In genomic region chr22:22479999-22480532, GRCh38 we compare ENCODE assay signal across 1 cellular context.
TF ChIP-seq lines count a peak whose summit lies in the region.

No MANE protein-coding gene starts in this region.

TF ChIP-seq in K562, 482 proteins besides CTCF, POLR2A, EP300 and RAD21 (continued from another document and continues in another):
- TF ChIP-seq RERE (CRISPR knock-in tag; IDR thresholded peaks at IDR 0.05; ENCODE audit: borderline replicate concordance) (no peak), ATF6 (CRISPR knock-in tag; IDR thresholded peaks at IDR 0.05) (no peak), E2F5 (CRISPR knock-in tag; IDR thresholded peaks at IDR 0.05) (no peak), TSHZ1 (CRISPR knock-in tag; IDR thresholded peaks at IDR 0.05) (0 out of 2 replicates have a peak, but pooled peaks have one; percentile 42), SAFB (IDR thresholded peaks at IDR 0.05; ENCODE audit: borderline replicate concordance, low read depth, low read length) (no peak), RNF2 (IDR thresholded peaks at IDR 0.05) (no peak), ARID1B (IDR thresholded peaks at IDR 0.05) (no peak), SAP30 (IDR thresholded peaks at IDR 0.05; ENCODE audit: borderline replicate concordance, insufficient read depth, low read depth, low read length, poor library complexity, severe bottlenecking) (no peak), HMBOX1 (IDR thresholded peaks at IDR 0.05) (no peak), MTA3 (IDR thresholded peaks at IDR 0.05; ENCODE audit: borderline replicate concordance) (no peak; the same call in 1 of the 2 replicates), ZNF561 (CRISPR knock-in tag; conservative IDR thresholded peaks at IDR 0.05) (no peak), SREBF2 (CRISPR knock-in tag; IDR thresholded peaks at IDR 0.05) (no peak), KDM5B (IDR thresholded peaks at IDR 0.05; ENCODE audit: insufficient replicate concordance, low read depth, low read length) (no peak), KLF1 (tag; IDR thresholded peaks at IDR 0.05) (no peak), TAF9B (IDR thresholded peaks at IDR 0.05; ENCODE audit: partially characterized antibody) (no peak), NFXL1 (CRISPR knock-in tag; IDR thresholded peaks at IDR 0.05) (0 out of 2 replicates have a peak, but pooled peaks have one; percentile 74), TRIM24 (IDR thresholded peaks at IDR 0.05) (no peak), JUND (IDR thresholded peaks at IDR 0.05; ENCODE audit: borderline replicate concordance, low read depth, low read length) (no peak), JUND (tag; IDR thresholded peaks at IDR 0.05; ENCODE audit: borderline replicate concordance, low read depth, low read length) (no peak), PML (IDR thresholded peaks at IDR 0.05; ENCODE audit: low read length) (0 out of 2 replicates have a peak, but pooled peaks have one; percentile 9), RUNX1 (IDR thresholded peaks at IDR 0.05; ENCODE audit: low read depth) (no peak), ETV6 (IDR thresholded peaks at IDR 0.05; ENCODE audit: borderline replicate concordance in 1 of 2, low read depth in 2 of 2, low read length in 1 of 2) (no peak), ETV6 (CRISPR knock-in tag; IDR thresholded peaks at IDR 0.05; ENCODE audit: borderline replicate concordance) (no peak), GATAD2B (IDR thresholded peaks at IDR 0.05; ENCODE audit: borderline replicate concordance) (no peak), XRCC3 (IDR thresholded peaks at IDR 0.05) (no peak), ARID4B (CRISPR knock-in tag; IDR thresholded peaks at IDR 0.05) (no peak), SMARCA4 (IDR thresholded peaks at IDR 0.05) (no peak), FOXK1 (CRISPR knock-in tag; IDR thresholded peaks at IDR 0.05; ENCODE audit: borderline replicate concordance) (no peak), CEBPB (tag; IDR thresholded peaks at IDR 0.05) (peak; percentile 70), PHB2 (IDR thresholded peaks at IDR 0.05; ENCODE audit: low read depth) (no peak), ZNF766 (CRISPR knock-in tag; conservative IDR thresholded peaks at IDR 0.05) (no peak), CC2D1A (IDR thresholded peaks at IDR 0.05) (no peak), RREB1 (CRISPR knock-in tag; IDR thresholded peaks at IDR 0.05) (peak; percentile 69; the same call in 1 of the 2 replicates), XRCC4 (IDR thresholded peaks at IDR 0.05; ENCODE audit: extremely low read depth, insufficient read depth, insufficient read length) (no peak), ZNF830 (CRISPR knock-in tag; IDR thresholded peaks at IDR 0.05) (0 out of 2 replicates have a peak, but pooled peaks have one; percentile 6), ZNF140 (CRISPR knock-in tag; IDR thresholded peaks at IDR 0.05) (0 out of 2 replicates have a peak, but pooled peaks have one; percentile 44), KAT8 (IDR thresholded peaks at IDR 0.05; ENCODE audit: low read depth) (no peak), NFRKB (IDR thresholded peaks at IDR 0.05; ENCODE audit: low read depth) (no peak)
